In the genomic region with DNA sequence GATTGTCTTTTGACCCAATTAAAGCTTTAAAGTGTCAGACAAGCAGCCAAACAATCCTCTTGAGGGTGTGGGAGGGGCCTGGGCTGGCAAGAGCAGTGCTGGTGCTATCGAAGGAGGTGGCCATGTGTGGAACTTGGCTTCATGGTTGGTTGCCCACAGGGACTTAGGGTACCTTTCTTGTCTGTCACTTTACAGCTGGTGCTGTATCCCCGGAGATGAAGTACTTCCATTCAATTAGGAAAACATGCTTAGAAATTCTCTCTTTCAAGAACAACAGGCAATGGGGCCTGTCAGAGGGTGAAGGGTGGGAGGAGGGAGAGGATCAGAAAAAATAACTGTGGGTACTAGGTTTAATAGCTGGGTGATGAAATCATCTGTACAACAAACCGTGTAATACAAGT, we compare ENCODE assay signal across 9 cellular contexts.
DNase-seq lines count a peak whose midpoint lies in the region; ATAC-seq and TF ChIP-seq lines count a peak whose summit lies in the region.
"Had no signal": no experiment of that assay in that cellular context is flagged by ENCODE, and none has a peak within 500 bp of the region (broad histone marks: within the 10 kb centered on the region; RNA-seq: fewer than 3 reads in every experiment).

No MANE protein-coding gene starts in this region.

- peaks cover 22% of the 10 kb centered on the region for H3K4me1 ChIP-seq in CD4-positive, CD25-positive, alpha-beta regulatory T cell (ENCODE audit: control insufficient read depth, insufficient read depth, low read length, poor library complexity, severe bottlenecking)

- peak overlapping the region; percentile 58 for H3K27ac ChIP-seq in CD4-positive, CD25-positive, alpha-beta regulatory T cell (ENCODE audit: insufficient read depth, low read length, poor library complexity, severe bottlenecking)

- no peak for TF ChIP-seq CTCF in activated CD8-positive, alpha-beta T cell treated with anti-CD3 and anti-CD28 coated beads for 36 hours (IDR thresholded peaks at IDR 0.05)

- no peaks in the 10 kb centered on the region for H3K27me3 Mint-ChIP-seq in CD4-positive, CD25-positive, alpha-beta regulatory T cell
- H3K27me3 Mint-ChIP-seq in activated CD8-positive, alpha-beta T cell treated with anti-CD3 and anti-CD28 coated beads for 36 hours = no peaks in the 10 kb centered on the region
- no peaks in the 10 kb centered on the region for H3K27me3 Mint-ChIP-seq in memory B cell

- H3K9me3 Mint-ChIP-seq in CD4-positive, CD25-positive, alpha-beta regulatory T cell = peaks cover 0 to 3% (median 0%) of the 10 kb centered on the region in 7 donors
- H3K9me3 Mint-ChIP-seq in activated CD8-positive, alpha-beta T cell treated with anti-CD3 and anti-CD28 coated beads for 36 hours = no peaks in the 10 kb centered on the region
- H3K9me3 Mint-ChIP-seq in memory B cell = no peaks in the 10 kb centered on the region
- H3K9me3 Mint-ChIP-seq: neural crest cell had no signal

- H3K27me3 ChIP-seq in CD4-positive, CD25-positive, alpha-beta regulatory T cell (ENCODE audit: control insufficient read depth, insufficient read depth, low read length) = no peaks in the 10 kb centered on the region

- peaks cover 3% of the 10 kb centered on the region for H3K36me3 ChIP-seq in CD4-positive, CD25-positive, alpha-beta regulatory T cell (ENCODE audit: control insufficient read depth, insufficient read depth, low read length)

- intact Hi-C loops in activated CD8-positive, alpha-beta T cell treated with anti-CD3 and anti-CD28 coated beads for 36 hours (cut with micrococcal nuclease) = no loop called here

- POLR2A ChIA-PET in activated CD8-positive, alpha-beta T cell treated with anti-CD3 and anti-CD28 coated beads for 36 hours (lab: Charles Lee) = interaction anchor here (0.7 to 0.9 kb wide), 2 partner anchors 42 to 87 kb away, joined by 3 read pairs; partner anchors contain the start of gene DAAM1

- ATAC-seq in CD4-positive, CD25-positive, alpha-beta regulatory T cell (ENCODE audit: low read depth in 2 of 2) = peak in 1 of 2 donors; percentile 10
- ATAC-seq in GM19438 (IDR thresholded peaks at IDR 0.05; ENCODE audit: low read depth, unreplicated experiment) (peak; percentile 55), HG03439 (IDR thresholded peaks at IDR 0.05; ENCODE audit: unreplicated experiment) (peak; percentile 45), memory B cell (ENCODE audit: low read depth) (peak; percentile 98)
- ATAC-seq in activated CD8-positive, alpha-beta T cell treated with anti-CD3 and anti-CD28 coated beads for 36 hours = peak; percentile 37

- H3K4me3 Mint-ChIP-seq in CD4-positive, CD25-positive, alpha-beta regulatory T cell = peak overlapping the region in 1 of 4 donors; percentile 32
- no peak overlapping the region for H3K4me3 Mint-ChIP-seq in activated CD8-positive, alpha-beta T cell treated with anti-CD3 and anti-CD28 coated beads for 36 hours
- peak overlapping the region; percentile 14 for H3K4me3 Mint-ChIP-seq in memory B cell
- H3K4me3 Mint-ChIP-seq: neural crest cell had no signal

- peaks cover 8% of the 10 kb centered on the region for H3K36me3 Mint-ChIP-seq in CD4-positive, CD25-positive, alpha-beta regulatory T cell
- peaks cover 6% of the 10 kb centered on the region for H3K36me3 Mint-ChIP-seq in activated CD8-positive, alpha-beta T cell treated with anti-CD3 and anti-CD28 coated beads for 36 hours (ENCODE audit: low read depth)
- H3K36me3 Mint-ChIP-seq in memory B cell = peaks cover 9% of the 10 kb centered on the region

- peaks cover 12 to 37% (median 25%) of the 10 kb centered on the region in 4 donors for H3K4me1 Mint-ChIP-seq in CD4-positive, CD25-positive, alpha-beta regulatory T cell
- peaks cover 23% of the 10 kb centered on the region for H3K4me1 Mint-ChIP-seq in activated CD8-positive, alpha-beta T cell treated with anti-CD3 and anti-CD28 coated beads for 36 hours (ENCODE audit: low read depth)
- H3K4me1 Mint-ChIP-seq in memory B cell = peaks cover 25% of the 10 kb centered on the region

- peak overlapping the region; percentile 27 to 59 (median 57) for H3K27ac Mint-ChIP-seq in CD4-positive, CD25-positive, alpha-beta regulatory T cell
- H3K27ac Mint-ChIP-seq in activated CD8-positive, alpha-beta T cell treated with anti-CD3 and anti-CD28 coated beads for 36 hours = peak overlapping the region; percentile 76
- H3K27ac Mint-ChIP-seq in memory B cell = peak overlapping the region; percentile 56

- DNase-seq in CD4-positive, CD25-positive, alpha-beta regulatory T cell = peak in 1 of 3 donors; percentile 57
- DNase-seq in activated CD8-positive, alpha-beta T cell treated with anti-CD3 and anti-CD28 coated beads for 36 hours = no peak
- DNase-seq in memory B cell (ENCODE audit: low spot score in 2 of 2) (peak; percentile 12 to 33), dermis blood vessel endothelial cell (no peak)
- no peak for DNase-seq in stimulated activated CD4-positive, alpha-beta T cell treated with anti-CD3 and anti-CD28 coated beads, Interleukin-4, amount 100 ng/mL, for 1 hour
- DNase-seq in activated CD4-positive, alpha-beta T cell treated with anti-CD3 and anti-CD28 coated beads, Interleukin-2, amount 50 U/mL, for 1 hour = no peak

- CTCF ChIA-PET in activated CD8-positive, alpha-beta T cell treated with anti-CD3 and anti-CD28 coated beads for 36 hours (lab: Charles Lee) = interaction anchor here (0.8 kb wide), 1 partner anchor 8 kb away, joined by 3 read pairs; no protein-coding TSS in a partner anchor

- H3K4me3 ChIP-seq in CD4-positive, CD25-positive, alpha-beta regulatory T cell (ENCODE audit: low read depth, low read length) = peak overlapping the region; percentile 21

- H3K9me3 ChIP-seq in CD4-positive, CD25-positive, alpha-beta regulatory T cell (ENCODE audit: control insufficient read depth in 2 of 2, low read length in 2 of 2) = no peaks in the 10 kb centered on the region

Comparison
In these comparisons a context has a peak if more than half of its experiments do, and no peak if none do; other contexts are left out.
1. DNase-seq: peak in memory B cell (2 of 2); none in activated CD8-positive, alpha-beta T cell treated with anti-CD3 and anti-CD28 coated beads for 36 hours (single experiment), stimulated activated CD4-positive, alpha-beta T cell treated with anti-CD3 and anti-CD28 coated beads, Interleukin-4, amount 100 ng/mL, for 1 hour (single experiment), dermis blood vessel endothelial cell (single experiment) and activated CD4-positive, alpha-beta T cell treated with anti-CD3 and anti-CD28 coated beads, Interleukin-2, amount 50 U/mL, for 1 hour (single experiment).
2. Peak in every context shown above with its lines, with median percentiles within 50 percentile points of each other: H3K27ac Mint-ChIP-seq.